Comparison of ENCODE assay signal across 1 cellular context in genomic region chr4:48127882-48128394, GRCh38.
TF ChIP-seq lines count a peak whose summit lies in the region.

No MANE protein-coding gene starts in this region.

TF ChIP-seq in GM12878, 131 proteins besides CTCF, POLR2A, EP300 and RAD21 (continued from another document):
- TF ChIP-seq EGR1 (IDR thresholded peaks at IDR 0.05; ENCODE audit: borderline replicate concordance in 1 of 2, low read depth in 2 of 2, low read length in 2 of 2) (peak in 1 of 2 experiments; percentile 33; a peak in 1 of 3 replicates), SIN3A (IDR thresholded peaks at IDR 0.05; ENCODE audit: low read depth, low read length) (no peak), BRCA1 (IDR thresholded peaks at IDR 0.05; ENCODE audit: low read depth, low read length) (no peak), REST (IDR thresholded peaks at IDR 0.05; ENCODE audit: low read depth, low read length) (no peak), ZNF592 (IDR thresholded peaks at IDR 0.05) (no peak), CBFB (IDR thresholded peaks at IDR 0.05; ENCODE audit: low read depth) (no peak), USF1 (IDR thresholded peaks at IDR 0.05; ENCODE audit: borderline replicate concordance, extremely low read length, insufficient read depth, low read depth, low read length) (no peak), HCFC1 (IDR thresholded peaks at IDR 0.05; ENCODE audit: low read length) (no peak), ZSCAN29 (IDR thresholded peaks at IDR 0.05) (no peak), MEF2B (IDR thresholded peaks at IDR 0.05; ENCODE audit: partially characterized antibody, poor library complexity, severe bottlenecking) (peak; percentile 53), NFIC (IDR thresholded peaks at IDR 0.05; ENCODE audit: low read depth, low read length) (peak; percentile 78; the same call in 1 of the 2 replicates), HDAC2 (IDR thresholded peaks at IDR 0.05) (no peak), EED (IDR thresholded peaks at IDR 0.05; ENCODE audit: low read depth) (peak; percentile 94), CEBPB (IDR thresholded peaks at IDR 0.05; ENCODE audit: borderline replicate concordance in 1 of 2, low read depth in 2 of 2, low read length in 2 of 2) (no peak; a peak in 1 of 4 replicates), MYB (IDR thresholded peaks at IDR 0.05; ENCODE audit: borderline replicate concordance, low read depth, low read length) (no peak), MAX (IDR thresholded peaks at IDR 0.05; ENCODE audit: low read depth, low read length) (no peak), ZNF274 (IDR thresholded peaks at IDR 0.05; ENCODE audit: insufficient read depth, insufficient read length) (no peak), NR2F1 (conservative IDR thresholded peaks at IDR 0.05) (peak; percentile 56), ZNF207 (IDR thresholded peaks at IDR 0.05; ENCODE audit: borderline replicate concordance) (no peak), IRF3 (IDR thresholded peaks at IDR 0.05) (no peak), YBX1 (IDR thresholded peaks at IDR 0.05) (no peak), HDGF (IDR thresholded peaks at IDR 0.05) (no peak), ZNF384 (IDR thresholded peaks at IDR 0.05; ENCODE audit: borderline replicate concordance, low read depth, low read length) (no peak), BMI1 (IDR thresholded peaks at IDR 0.05; ENCODE audit: borderline replicate concordance) (no peak), EZH2 (IDR thresholded peaks at IDR 0.05; ENCODE audit: borderline replicate concordance, control insufficient read depth, low read depth, low read length) (no peak), HDAC6 (IDR thresholded peaks at IDR 0.05; ENCODE audit: unreplicated experiment) (no peak), TAF1 (IDR thresholded peaks at IDR 0.05; ENCODE audit: borderline replicate concordance, low read depth, low read length) (no peak), FOXM1 (IDR thresholded peaks at IDR 0.05; ENCODE audit: low read depth, low read length) (peak; percentile 58; the same call in 1 of the 2 replicates), ZBTB33 (IDR thresholded peaks at IDR 0.05) (no peak), PKNOX1 (IDR thresholded peaks at IDR 0.05) (peak; percentile 34; the same call in 1 of the 2 replicates), SREBF1 (IDR thresholded peaks at IDR 0.05; ENCODE audit: low read length) (no peak), NRF1 (conservative IDR thresholded peaks at IDR 0.05; ENCODE audit: low read depth, low read length) (no peak), SKIL (IDR thresholded peaks at IDR 0.05; ENCODE audit: low read depth, poor library complexity, severe bottlenecking) (peak; percentile 58), BHLHE40 (IDR thresholded peaks at IDR 0.05; ENCODE audit: borderline replicate concordance in 1 of 2, low read depth in 2 of 2, low read length in 1 of 2) (0 out of 4 replicates have a peak, but pooled peaks of 1 of the 2 experiments have one; percentile 13), MTA3 (IDR thresholded peaks at IDR 0.05; ENCODE audit: borderline replicate concordance, low read length) (no peak; the same call in none of the 2 replicates), RCOR1 (conservative IDR thresholded peaks at IDR 0.05; ENCODE audit: low read depth, low read length) (no peak), NFYA (IDR thresholded peaks at IDR 0.05; ENCODE audit: borderline replicate concordance, low read depth, low read length) (no peak), CBX3 (IDR thresholded peaks at IDR 0.05; ENCODE audit: borderline replicate concordance, low read depth) (no peak), JUND (IDR thresholded peaks at IDR 0.05; ENCODE audit: low read depth, low read length) (no peak), NR2C2 (IDR thresholded peaks at IDR 0.05; ENCODE audit: borderline replicate concordance, control insufficient read depth, insufficient read length, low read depth) (no peak), WRNIP1 (IDR thresholded peaks at IDR 0.05; ENCODE audit: borderline replicate concordance, low read depth, low read length) (no peak), DPF2 (IDR thresholded peaks at IDR 0.05) (peak; percentile 52; the same call in 1 of the 2 replicates), ATF3 (IDR thresholded peaks at IDR 0.05; ENCODE audit: borderline replicate concordance, extremely low read depth, low read depth, low read length) (no peak), STAT1 (conservative IDR thresholded peaks at IDR 0.05) (no peak), ATF7 (IDR thresholded peaks at IDR 0.05; ENCODE audit: low read depth) (peak; percentile 38), ZZZ3 (IDR thresholded peaks at IDR 0.05; ENCODE audit: control insufficient read depth, insufficient read length, low read depth) (no peak), FOS (IDR thresholded peaks at IDR 0.05; ENCODE audit: borderline replicate concordance, extremely low read depth, insufficient read length) (no peak), PML (IDR thresholded peaks at IDR 0.05; ENCODE audit: low read length) (peak; percentile 71; the same call in 1 of the 2 replicates)
